In the genomic region with DNA sequence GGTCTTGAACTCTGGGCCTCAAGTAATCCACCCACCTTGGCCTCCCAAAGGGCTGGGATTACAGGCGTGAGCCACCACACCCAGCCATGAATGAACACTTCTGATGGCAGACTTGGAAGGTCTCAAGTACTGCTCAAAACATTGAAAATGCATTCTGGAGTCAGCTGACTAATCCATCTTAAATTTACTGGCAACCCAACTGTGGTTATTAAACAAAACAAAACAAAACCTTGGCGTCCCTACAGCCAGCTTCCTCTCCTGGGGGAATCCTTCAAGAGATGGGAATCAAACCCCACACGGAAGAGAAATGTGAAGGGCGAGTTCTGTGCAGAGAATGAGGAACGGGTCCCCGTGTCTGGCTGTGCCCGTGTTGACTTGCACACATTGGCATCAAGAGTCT, we compare ENCODE assay signal across 16 cellular contexts. TPM values are rescaled to one million over a fixed set of nuclear protein-coding genes. Genes with fewer than 3 reads are reported as not detected.
A peak's percentile ranks its signal among the peaks of the same experiment; 100 is the strongest.
DNase-seq lines count a peak whose midpoint lies in the region; TF ChIP-seq lines count a peak whose summit lies in the region.
"Had no signal": no experiment of that assay in that cellular context is flagged by ENCODE, and none has a peak within 500 bp of the region (broad histone marks: within the 10 kb centered on the region; RNA-seq: fewer than 3 reads in every experiment).

No MANE protein-coding gene starts in this region.

- no peak overlapping the region for H3K4me3 ChIP-seq in Loucy (ENCODE audit: low read length, poor library complexity, severe bottlenecking)
- H3K4me3 ChIP-seq: ovary, smooth muscle cell had no signal

- H3F3A ChIP-seq in Loucy (ENCODE audit: low read depth): no peaks in the 10 kb centered on the region

- in situ Hi-C loops in G401 (cut with HindIII; ENCODE audit: low sequenced_read_pairs): no loop called here

- H4K20me1 ChIP-seq in Loucy (ENCODE audit: insufficient read depth, low read length, poor library complexity, severe bottlenecking): peaks cover 32% of the 10 kb centered on the region

- H3K4me1 ChIP-seq in Loucy (ENCODE audit: insufficient read depth, low read length, poor library complexity, severe bottlenecking): peaks cover 23% of the 10 kb centered on the region

- no peak for TF ChIP-seq CTCF in Loucy (conservative IDR thresholded peaks at IDR 0.05; ENCODE audit: low read length)

- H3K36me3 ChIP-seq in Loucy (ENCODE audit: insufficient read depth, low read length): peaks cover 13% of the 10 kb centered on the region; the same call in 1 of the 2 replicates
- H3K36me3 ChIP-seq: ovary had no signal

- H3K9me2 ChIP-seq in Loucy (replicated peaks; ENCODE audit: low read depth, low read length): no peaks in the 10 kb centered on the region

- H3K9me3 ChIP-seq in Loucy (ENCODE audit: insufficient read depth, low read depth, low read length): no peaks in the 10 kb centered on the region
- H3K9me3 ChIP-seq: ovary had no signal

- peak overlapping the region; percentile 19 for H3K27ac ChIP-seq in cingulate gyrus (ENCODE audit: low read depth, low read length)
- H3K27ac ChIP-seq: HL-60, ovary had no signal

- H3K27me3 ChIP-seq in Loucy (ENCODE audit: insufficient read depth, low read length, poor library complexity, severe bottlenecking): no peaks in the 10 kb centered on the region
- H3K27me3 ChIP-seq: ovary had no signal

- H2AFZ ChIP-seq in Loucy (ENCODE audit: low read length): no peak overlapping the region

- DNase-seq in EL (peak; percentile 69), non-pigmented ciliary epithelial cell (ENCODE audit: low read depth) (peak; percentile 17), G401 (ENCODE audit: low spot score) (no peak)
- DNase-seq in stimulated activated CD4-positive, alpha-beta T cell treated with anti-CD3 and anti-CD28 coated beads, Interleukin-12 subunit alpha, Interleukin-12 subunit beta, amount 100 ng/mL, for 4 hours: no peak
- no peak for DNase-seq in effector CD4-positive, alpha-beta T cell
- DNase-seq: activated CD4-positive, alpha-beta T cell treated with anti-CD3 and anti-CD28 coated beads, Interleukin-2, amount 50 U/mL, for 48 hours; effector memory CD8-positive, alpha-beta T cell; NCI-H187; NCI-H510A; ovary; stimulated activated naive CD8-positive, alpha-beta T cell treated with anti-CD3 and anti-CD28 coated beads, Interleukin-15, Interleukin-2, amounts not matched to agents 100 U/mL and 50 U/mL, for 24 hours had no signal

- peak overlapping the region; percentile 53 for H3K4me2 ChIP-seq in Loucy (ENCODE audit: low read depth, low read length, poor library complexity, severe bottlenecking)
- H3K4me2 ChIP-seq: smooth muscle cell had no signal

- peak overlapping the region; percentile 27 for H3K9ac ChIP-seq in Loucy (ENCODE audit: low read depth, low read length, poor library complexity, severe bottlenecking)

- peaks cover 48% of the 10 kb centered on the region for H3K79me2 ChIP-seq in Loucy (ENCODE audit: insufficient read depth, low read length)

RNA-seq across cellular contexts. Expression of gene MAP2K2, which starts 3.4 kb away (rescaled TPM):
- 370 and 376 TPM in 2 replicates for total RNA-seq in G401 (2014; rRNA removed; shearing (Covaris generic))

RNA-seq across cellular contexts. Expression of gene CREB3L3, which starts 32.9 kb away (rescaled TPM):
- total RNA-seq in G401 (2014; rRNA removed; shearing (Covaris generic)): not detected in 2 replicates
- total RNA-seq: SK-MEL-5, smooth muscle cell had no signal

RNA-seq across cellular contexts. Expression of gene ZBTB7A, which starts 53.8 kb away (rescaled TPM):
- total RNA-seq in G401 (2014; rRNA removed; shearing (Covaris generic)): 12.8 and 13.3 TPM in 2 replicates

Comparison
In these comparisons a context has a peak if more than half of its experiments do, and no peak if none do; other contexts are left out.
1. DNase-seq: peak in EL (single experiment) and non-pigmented ciliary epithelial cell (single experiment); none in stimulated activated CD4-positive, alpha-beta T cell treated with anti-CD3 and anti-CD28 coated beads, Interleukin-12 subunit alpha, Interleukin-12 subunit beta, amount 100 ng/mL, for 4 hours (single experiment), effector CD4-positive, alpha-beta T cell (single experiment) and G401 (single experiment).